In genomic region chr21:34526618-34527290, GRCh38 we compare ENCODE assay signal across 8 cellular contexts. TPM values are rescaled to one million over a fixed set of nuclear protein-coding genes. Genes with fewer than 3 reads are reported as not detected.
DNase-seq lines count a peak whose midpoint lies in the region; ATAC-seq, FAIRE-seq and TF ChIP-seq lines count a peak whose summit lies in the region.

No MANE protein-coding gene starts in this region.

- peak; percentile 61 for FAIRE-seq in endometrium (lab: Jason Lieb, UNC)

- H4K8ac ChIP-seq in mesendoderm (ENCODE audit: low read depth, low read length), result no peak overlapping the region

- H3K4me3 ChIP-seq in DND-41 (ENCODE audit: low read depth in 1 of 2, low read length in 2 of 2) (0 out of 4 replicates have a peak overlapping the region, but pooled peaks of 1 of the 2 experiments have one; percentile 21), mesendoderm (ENCODE audit: low read length) (no peak overlapping the region)

- peaks cover 4% of the 10 kb centered on the region for H3K36me3 Mint-ChIP-seq in activated CD4-positive, alpha-beta T cell treated with anti-CD3 and anti-CD28 coated beads, Interleukin-2, amount 10 ng/mL, durations not matched to agents 24 days and 14 days (ENCODE audit: low read depth)

- no peak overlapping the region for H3K4ac ChIP-seq in mesendoderm (ENCODE audit: low read depth, low read length)

- H2AK5ac ChIP-seq in mesendoderm (ENCODE audit: low read length), result no peak overlapping the region

- no peaks in the 10 kb centered on the region for H3K79me2 ChIP-seq in DND-41 (ENCODE audit: insufficient read depth, low read length)
- H3K79me2 ChIP-seq in mesendoderm (ENCODE audit: control insufficient read depth, insufficient read depth, low read length), result no peaks in the 10 kb centered on the region

- no peaks in the 10 kb centered on the region for H3K27me3 ChIP-seq in DND-41 (ENCODE audit: insufficient read depth, low read length, poor library complexity)
- H3K27me3 ChIP-seq in mesendoderm (ENCODE audit: insufficient read depth, low read length, poor library complexity), result no peaks in the 10 kb centered on the region

- H3K4me1 ChIP-seq in DND-41 (ENCODE audit: insufficient read depth, low read length) (peaks cover 10% of the 10 kb centered on the region), mesendoderm (ENCODE audit: control insufficient read depth, low read depth, low read length) (peaks cover 9% of the 10 kb centered on the region)

- no peak overlapping the region for H2BK15ac ChIP-seq in mesendoderm (replicated peaks; ENCODE audit: low read depth)

- H3K9me3 ChIP-seq in DND-41 (ENCODE audit: insufficient read depth, low read length, severe bottlenecking), result peaks cover 2% of the 10 kb centered on the region

- no peak overlapping the region for H3K56ac ChIP-seq in mesendoderm (ENCODE audit: low read length)

- intact Hi-C loops in activated CD4-positive, alpha-beta T cell treated with anti-CD3 and anti-CD28 coated beads, Interleukin-2, amount 10 ng/mL, durations not matched to agents 24 days and 14 days (cut with micrococcal nuclease), result loop anchor here (1.0 to 5.0 kb wide), 3 partner anchors 9 to 116 kb away; no protein-coding TSS in a partner anchor

- peak overlapping the region; percentile 69 for H3K4me3 Mint-ChIP-seq in activated CD4-positive, alpha-beta T cell treated with anti-CD3 and anti-CD28 coated beads, Interleukin-2, amount 10 ng/mL, durations not matched to agents 24 days and 14 days

- no peaks in the 10 kb centered on the region for H3K79me1 ChIP-seq in mesendoderm (ENCODE audit: low read length)

- peaks cover 8% of the 10 kb centered on the region for H3K9me3 Mint-ChIP-seq in activated CD4-positive, alpha-beta T cell treated with anti-CD3 and anti-CD28 coated beads, Interleukin-2, amount 10 ng/mL, durations not matched to agents 24 days and 14 days

- H3K18ac ChIP-seq in mesendoderm (ENCODE audit: low read length), result no peak overlapping the region

- no peaks in the 10 kb centered on the region for H3K27me3 Mint-ChIP-seq in activated CD4-positive, alpha-beta T cell treated with anti-CD3 and anti-CD28 coated beads, Interleukin-2, amount 10 ng/mL, durations not matched to agents 24 days and 14 days

- H2AFZ ChIP-seq in DND-41 (ENCODE audit: low read depth, low read length), result no peak overlapping the region

- H3K4me1 Mint-ChIP-seq in activated CD4-positive, alpha-beta T cell treated with anti-CD3 and anti-CD28 coated beads, Interleukin-2, amount 10 ng/mL, durations not matched to agents 24 days and 14 days, result peaks cover 30% of the 10 kb centered on the region

- no peak overlapping the region for H2BK120ac ChIP-seq in mesendoderm (ENCODE audit: low read depth, low read length)

- no peak overlapping the region for H3K23ac ChIP-seq in mesendoderm (ENCODE audit: low read length)

- peak overlapping the region; percentile 44; the same call in 1 of the 2 replicates for H3K4me2 ChIP-seq in DND-41 (ENCODE audit: insufficient read depth, low read length)
- H3K4me2 ChIP-seq in mesendoderm (ENCODE audit: low read length), result no peak overlapping the region

- peak; percentile 58; the same call in 2 of the 3 replicates for ATAC-seq in DND-41 (ENCODE audit: insufficient read depth, low read depth)
- peak; percentile 57 for ATAC-seq in HG03095 (IDR thresholded peaks at IDR 0.05; ENCODE audit: unreplicated experiment)
- no peak for ATAC-seq in HG03159 (IDR thresholded peaks at IDR 0.05; ENCODE audit: unreplicated experiment)

- TF ChIP-seq CTCF in DND-41 (IDR thresholded peaks at IDR 0.05; ENCODE audit: borderline replicate concordance, extremely low read depth, low read length, poor library complexity, severe bottlenecking), result no peak

- DNase-seq in DND-41 (no peak), mesendoderm (peak; percentile 99), T-helper 9 cell (no peak)
- DNase-seq in activated CD4-positive, alpha-beta T cell treated with anti-CD3 and anti-CD28 coated beads, Interleukin-2, amount 10 ng/mL, durations not matched to agents 24 days and 14 days, result peak; percentile 63
- peak; percentile 52 for DNase-seq in stimulated activated CD8-positive, alpha-beta memory T cell treated with anti-CD3 and anti-CD28 coated beads, Interleukin-4, amount 100 ng/mL, for 48 hours

- H4K5ac ChIP-seq in mesendoderm (ENCODE audit: low read length), result no peak overlapping the region

- peaks cover 16% of the 10 kb centered on the region for H3K36me3 ChIP-seq in DND-41 (ENCODE audit: insufficient read depth, low read length)
- no peaks in the 10 kb centered on the region for H3K36me3 ChIP-seq in mesendoderm (ENCODE audit: control insufficient read depth, insufficient read depth, low read length)

- H4K20me1 ChIP-seq in DND-41 (ENCODE audit: insufficient read depth, low read length), result no peaks in the 10 kb centered on the region

- peak overlapping the region; percentile 94 for H3K27ac Mint-ChIP-seq in activated CD4-positive, alpha-beta T cell treated with anti-CD3 and anti-CD28 coated beads, Interleukin-2, amount 10 ng/mL, durations not matched to agents 24 days and 14 days

- H3K27ac ChIP-seq in DND-41 (ENCODE audit: low read length) (peak overlapping the region; percentile 41), mesendoderm (ENCODE audit: low read depth, low read length) (no peak overlapping the region)

- WGBS in mesendoderm (ENCODE audit: extremely low coverage, insufficient coverage, low lambda C conversion rate), result no CpG with 5 or more reads among the region's 10 CpGs

- no peak overlapping the region for H2BK5ac ChIP-seq in mesendoderm (ENCODE audit: low read length)

- H3K9ac ChIP-seq in DND-41 (ENCODE audit: low read depth, low read length) (peak overlapping the region; percentile 32), mesendoderm (ENCODE audit: low read length) (no peak overlapping the region)

RNA-seq across cellular contexts. Expression of gene KCNE1, which starts 14.7 kb away (rescaled TPM):
- total RNA-seq in activated CD4-positive, alpha-beta T cell treated with anti-CD3 and anti-CD28 coated beads, Interleukin-2, amount 10 ng/mL, durations not matched to agents 24 days and 14 days, result 0.28 TPM in 1 of 2 replicates, not detected in the other
- 0.21 TPM for polyA plus RNA-seq in mesendoderm (2013, experiment 1 of 2)
- 0.24 TPM for polyA plus RNA-seq in mesendoderm (2013, experiment 2 of 2)

Comparison
In these comparisons a context has a peak if more than half of its experiments do, and no peak if none do; other contexts are left out.
1. DNase-seq: peak in activated CD4-positive, alpha-beta T cell treated with anti-CD3 and anti-CD28 coated beads, Interleukin-2, amount 10 ng/mL, durations not matched to agents 24 days and 14 days (single experiment), mesendoderm (single experiment) and stimulated activated CD8-positive, alpha-beta memory T cell treated with anti-CD3 and anti-CD28 coated beads, Interleukin-4, amount 100 ng/mL, for 48 hours (single experiment); none in DND-41 (single experiment) and T-helper 9 cell (single experiment).